ENCODE assay signal across 12 cellular contexts in the genomic region with DNA sequence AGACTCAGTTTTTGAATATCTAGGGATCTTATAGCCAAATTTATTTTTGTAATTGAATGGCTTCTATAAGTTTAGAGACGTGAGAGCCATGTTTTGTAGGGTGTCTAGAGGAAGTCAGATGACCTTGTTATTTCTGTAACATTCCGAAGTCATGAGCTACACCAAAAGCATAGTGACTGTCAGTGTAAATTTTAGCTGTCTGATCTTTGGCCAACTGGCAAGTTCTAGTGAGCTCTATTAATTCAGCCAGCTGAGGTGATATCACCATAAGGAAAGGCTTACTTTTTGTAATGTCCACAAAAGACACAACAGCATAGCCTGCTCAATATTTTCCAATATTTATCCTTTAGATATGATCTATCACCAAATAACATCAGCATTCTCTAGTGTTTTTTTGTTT. TPM values are rescaled to one million over a fixed set of nuclear protein-coding genes. Genes with fewer than 3 reads are reported as not detected.
A peak's percentile ranks its signal among the peaks of the same experiment; 100 is the strongest.
DNase-seq lines count a peak whose midpoint lies in the region; TF ChIP-seq lines count a peak whose summit lies in the region.
"Had no signal": no experiment of that assay in that cellular context is flagged by ENCODE, and none has a peak within 500 bp of the region (broad histone marks: within the 10 kb centered on the region; RNA-seq: fewer than 3 reads in every experiment).

No MANE protein-coding gene starts in this region.

- H3K9me3 Mint-ChIP-seq in H9: peaks cover 26 to 30% of the 10 kb centered on the region in 2 experiments

- no peak overlapping the region for H4K5ac ChIP-seq in H9 (ENCODE audit: insufficient read length, low read depth, low read length)

- no peak overlapping the region for H3K27ac Mint-ChIP-seq in H9

- H3K27ac ChIP-seq in VCaP (peak overlapping the region; percentile 21; the same call in 1 of the 2 replicates), hepatocyte (no peak overlapping the region), H9 (ENCODE audit: insufficient read length, low read depth, low read length) (no peak overlapping the region)
- H3K27ac ChIP-seq: neutrophil had no signal

- H2BK15ac ChIP-seq in H9 (ENCODE audit: low read depth, low read length): no peak overlapping the region

- H3K4me1 ChIP-seq in hepatocyte (ENCODE audit: insufficient read depth): no peaks in the 10 kb centered on the region
- peaks cover 2% of the 10 kb centered on the region; the same call in 1 of the 2 replicates for H3K4me1 ChIP-seq in H9 (ENCODE audit: insufficient read depth, low read length)

- peaks cover 3 to 14% (median 7%) of the 10 kb centered on the region in 3 experiments; a peak in 5 of 7 replicates for H3K36me3 Mint-ChIP-seq in H9 (ENCODE audit: insufficient read depth in 1 of 3, low read depth in 3 of 3)

- H4K20me1 ChIP-seq in hepatocyte (ENCODE audit: insufficient read depth, poor library complexity, severe bottlenecking) (no peaks in the 10 kb centered on the region), H9 (ENCODE audit: control insufficient read depth, insufficient read depth, insufficient read length) (no peaks in the 10 kb centered on the region)

- no peak overlapping the region for H2BK5ac ChIP-seq in H9 (ENCODE audit: insufficient read length, low read length)

- H3K79me2 ChIP-seq in hepatocyte: no peaks in the 10 kb centered on the region
- H3K79me2 ChIP-seq in H9 (ENCODE audit: insufficient read depth, low read length): no peaks in the 10 kb centered on the region

- no peak overlapping the region for H3T11ph ChIP-seq in H9 (ENCODE audit: low read length)

- no peak overlapping the region for H3K4me3 Mint-ChIP-seq in H9

- no peak overlapping the region for H3K9ac ChIP-seq in H9 (ENCODE audit: extremely low read depth, insufficient read length, low read length)

- H4K8ac ChIP-seq in H9 (replicated peaks; ENCODE audit: insufficient read length, low read depth, low read length): no peak overlapping the region

- TF ChIP-seq CTCF in VCaP (conservative IDR thresholded peaks at IDR 0.05): no peak
- no peak for TF ChIP-seq CTCF in fibroblast of villous mesenchyme (IDR thresholded peaks at IDR 0.05; ENCODE audit: insufficient read depth, low read depth, low read length)
- no peak for TF ChIP-seq CTCF in hepatocyte (IDR thresholded peaks at IDR 0.05; ENCODE audit: poor library complexity)
- no peak for TF ChIP-seq CTCF in H9 (conservative IDR thresholded peaks at IDR 0.05)

- no peak overlapping the region for H2BK120ac ChIP-seq in H9 (ENCODE audit: low read depth, low read length, poor library complexity, severe bottlenecking)

- H3K79me1 ChIP-seq in H9 (ENCODE audit: insufficient read depth, low read depth, low read length, poor library complexity, severe bottlenecking): no peaks in the 10 kb centered on the region

- H3K36me3 ChIP-seq in hepatocyte (replicated peaks; ENCODE audit: insufficient read depth, low read depth): no peaks in the 10 kb centered on the region
- H3K36me3 ChIP-seq: neutrophil had no signal

- H3K4me3 ChIP-seq in fibroblast of villous mesenchyme (ENCODE audit: low read depth, low read length) (no peak overlapping the region), hepatocyte (no peak overlapping the region)

- H3K23ac ChIP-seq in H9 (ENCODE audit: insufficient read length, low read depth, low read length): no peak overlapping the region

- H3K27me3 ChIP-seq in hepatocyte (no peaks in the 10 kb centered on the region), H9 (ENCODE audit: insufficient read depth, low read length) (no peaks in the 10 kb centered on the region)

- H3K9me2 ChIP-seq in hepatocyte (replicated peaks; ENCODE audit: insufficient read depth): no peaks in the 10 kb centered on the region

- no peaks in the 10 kb centered on the region for H3K27me3 Mint-ChIP-seq in H9 (ENCODE audit: low read depth)

- H3K23me2 ChIP-seq in H9 (ENCODE audit: insufficient read length, low read depth, low read length, poor library complexity, severe bottlenecking): no peaks in the 10 kb centered on the region

- H2BK20ac ChIP-seq in H9 (ENCODE audit: low read depth, low read length, poor library complexity, severe bottlenecking): no peak overlapping the region

- DNase-seq in HS-27A (ENCODE audit: low read depth) (peak; percentile 12), fibroblast of villous mesenchyme (ENCODE audit: low read depth) (peak; percentile 62), pulmonary artery endothelial cell (ENCODE audit: low read depth, low spot score) (peak; percentile 37), hepatocyte (ENCODE audit: low spot score) (no peak), H9 (no peak), AML-193 (lab: John Stamatoyannopoulos, UW) (no peak)
- DNase-seq: anterior cingulate cortex; DND-41; NCI-H2029 treated with DMSO at 0.1 percent for 48 hours; stimulated activated naive CD8-positive, alpha-beta T cell treated with anti-CD3 and anti-CD28 coated beads, Interleukin-15, Interleukin-2, amounts not matched to agents 100 U/mL and 50 U/mL, for 24 hours had no signal

- H3K18ac ChIP-seq in H9 (ENCODE audit: insufficient read length, low read depth, low read length): no peak overlapping the region

- no peak overlapping the region for H3K56ac ChIP-seq in H9 (ENCODE audit: insufficient read length, low read depth, low read length)

- H3K4me2 ChIP-seq in hepatocyte (no peak overlapping the region), H9 (ENCODE audit: insufficient read depth, insufficient read length, low read length) (no peak overlapping the region)

- 76% methylated on average over 2 of the region's 2 CpGs for WGBS in hepatocyte (ENCODE audit: low lambda C conversion rate, missing lambda C conversion rate)
- WGBS in H9 (ENCODE audit: extremely low coverage, insufficient read length, low lambda C conversion rate): no CpG with 5 or more reads among the region's 2 CpGs

- H3K4me1 Mint-ChIP-seq in H9: peaks cover 17 to 20% of the 10 kb centered on the region in 2 experiments

- H4K91ac ChIP-seq in H9 (ENCODE audit: insufficient read length, low read depth, low read length): no peak overlapping the region

- no peak overlapping the region for H3K4ac ChIP-seq in H9 (ENCODE audit: low read depth, low read length)

- no peak overlapping the region for H2AK5ac ChIP-seq in H9 (ENCODE audit: insufficient read length, low read length)

- no peaks in the 10 kb centered on the region for H3K9me3 ChIP-seq in hepatocyte (ENCODE audit: low read depth)
- peaks cover 9% of the 10 kb centered on the region for H3K9me3 ChIP-seq in H9 (ENCODE audit: control insufficient read depth, low read depth, low read length)

- no peak overlapping the region for H2BK12ac ChIP-seq in H9 (ENCODE audit: insufficient read length, low read depth, low read length)

- H3K14ac ChIP-seq in H9 (ENCODE audit: insufficient read depth, low read length): no peak overlapping the region

- no peak overlapping the region for H2AFZ ChIP-seq in hepatocyte
- H2AFZ ChIP-seq in H9 (ENCODE audit: low read length): no peak overlapping the region

RNA-seq across cellular contexts. Expression of gene NT5C3A, which starts 9.9 kb away (rescaled TPM):
- 18.4 and 23.3 TPM in 2 replicates for total RNA-seq in fibroblast of villous mesenchyme
- total RNA-seq in pulmonary artery endothelial cell: 15.9 and 18.9 TPM in 2 replicates
- total RNA-seq in hepatocyte: 38.0 and 39.2 TPM in 2 replicates
- polyA plus RNA-seq in hepatocyte: 18.8 and 21.2 TPM in 2 replicates
- 22.1 and 22.9 TPM in 2 replicates for total RNA-seq in H9 (2021)

RNA-seq across cellular contexts. Expression of gene RP9, which starts 36.7 kb away (rescaled TPM):
- total RNA-seq in fibroblast of villous mesenchyme: 8.2 and 10.3 TPM in 2 replicates
- 11.5 and 13.2 TPM in 2 replicates for total RNA-seq in pulmonary artery endothelial cell
- 7.9 and 12.5 TPM in 2 replicates for total RNA-seq in hepatocyte
- 18.0 and 18.7 TPM in 2 replicates for polyA plus RNA-seq in hepatocyte
- 13.5 and 16.2 TPM in 2 replicates for total RNA-seq in H9 (2021)

RNA-seq across cellular contexts. Expression of gene BBS9, which starts 56.9 kb away (rescaled TPM):
- total RNA-seq in fibroblast of villous mesenchyme: 20.7 and 22.9 TPM in 2 replicates
- 11.1 and 12.8 TPM in 2 replicates for total RNA-seq in pulmonary artery endothelial cell
- total RNA-seq in hepatocyte: 12.3 and 13.1 TPM in 2 replicates
- 10.1 and 10.5 TPM in 2 replicates for polyA plus RNA-seq in hepatocyte
- 26.4 and 29.7 TPM in 2 replicates for total RNA-seq in H9 (2021)

Comparison
In these comparisons a context has a peak if more than half of its experiments do, and no peak if none do; other contexts are left out.
1. DNase-seq: peak in HS-27A (single experiment), fibroblast of villous mesenchyme (single experiment) and pulmonary artery endothelial cell (single experiment); none in hepatocyte (single experiment), H9 (single experiment) and AML-193 (0 of 2).